1 cellular context compared by ENCODE assay signal in the genomic region with DNA sequence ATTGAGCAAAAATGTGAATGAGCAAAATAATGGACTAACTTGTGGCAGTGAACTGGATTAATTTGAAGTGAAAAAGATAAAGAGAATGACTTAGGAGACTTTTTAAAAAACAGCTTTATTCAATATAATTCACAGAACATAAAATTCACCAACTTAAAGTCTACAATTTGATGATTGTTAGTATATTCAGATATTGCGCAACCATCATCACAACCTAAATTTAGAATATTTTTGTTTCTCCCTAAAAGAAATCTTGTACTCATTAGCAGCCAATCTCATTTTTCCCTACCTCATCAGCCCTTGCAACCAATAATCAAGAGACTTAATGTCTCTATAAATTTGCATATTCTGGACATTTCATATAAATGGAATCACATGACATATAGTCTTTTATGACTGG.
A peak's percentile ranks its signal among the peaks of the same experiment; 100 is the strongest.
TF ChIP-seq lines count a peak whose summit lies in the region.

No MANE protein-coding gene starts in this region.

TF ChIP-seq in HepG2, 621 proteins besides CTCF, POLR2A, EP300 and RAD21 (continued from another document):
- TF ChIP-seq ZXDC (CRISPR knock-in tag; IDR thresholded peaks at IDR 0.05) (no peak), ZNF468 (CRISPR knock-in tag; IDR thresholded peaks at IDR 0.05) (no peak), CEBPB (IDR thresholded peaks at IDR 0.05; ENCODE audit: borderline replicate concordance, low read depth, low read length) (peak; percentile 94), CEBPG (CRISPR knock-in tag; IDR thresholded peaks at IDR 0.05) (peak; percentile 80), ATRX (CRISPR knock-in tag; IDR thresholded peaks at IDR 0.05; ENCODE audit: borderline replicate concordance) (no peak), ZBTB14 (CRISPR knock-in tag; IDR thresholded peaks at IDR 0.05) (no peak)
